In the genomic region with DNA sequence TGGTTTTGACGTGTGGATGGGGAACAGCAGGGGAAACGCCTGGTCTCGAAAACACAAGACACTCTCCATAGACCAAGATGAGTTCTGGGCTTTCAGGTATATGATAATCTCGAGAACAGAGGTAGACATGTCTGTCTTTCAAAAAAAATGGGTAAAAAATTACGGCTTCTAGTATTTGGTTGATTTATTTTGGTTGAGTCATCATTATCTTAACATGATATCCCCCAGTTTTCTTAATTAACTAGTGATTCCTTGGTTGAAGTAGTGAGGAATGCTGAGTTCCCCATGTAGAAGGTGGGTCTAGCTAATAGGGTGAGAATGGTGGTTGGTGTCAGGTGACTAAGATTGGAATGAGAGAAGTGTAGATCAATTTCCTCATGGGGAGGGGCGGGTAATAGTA, we compare ENCODE assay signal across 32 cellular contexts. TPM values are rescaled to one million over a fixed set of nuclear protein-coding genes. Genes with fewer than 3 reads are reported as not detected.
"Had no signal": no experiment of that assay in that cellular context is flagged by ENCODE, and none has a peak within 500 bp of the region (broad histone marks: within the 10 kb centered on the region; RNA-seq: fewer than 3 reads in every experiment).

No MANE protein-coding gene starts in this region.

- H3K9me3 ChIP-seq: adrenal gland, body of pancreas, breast epithelium, SJSA1, SK-N-SH had no signal

- H3K4me3 Mint-ChIP-seq: activated CD4-positive, alpha-beta memory T cell treated with anti-CD3 and anti-CD28 coated beads, Interleukin-2, amount 10 ng/mL, durations not matched to agents 7 days and 5 days; activated CD8-positive, alpha-beta memory T cell treated with anti-CD3 and anti-CD28 coated beads, Interleukin-2, amount 10 ng/mL, durations not matched to agents 7 days and 5 days; activated naive CD4-positive, alpha-beta T cell treated with anti-CD3 and anti-CD28 coated beads for 36 hours; T-helper 1 cell treated with Interleukin-12 subunit alpha and Interleukin-12 subunit beta and Interleukin-4 antibody, amounts not matched to agents 30 μg/mL and 1 μg/mL, for 36 hours; T-helper 2 cell treated with Interferon-gamma antibody and Interleukin-4, amounts not matched to agents 5 μg/mL and 100 μg/mL, for 36 hours had no signal

- H3K27me3 ChIP-seq: adrenal gland, body of pancreas, breast epithelium had no signal

- H3K4me2 ChIP-seq: SK-N-SH had no signal

- H3K9me3 Mint-ChIP-seq: activated CD4-positive, alpha-beta memory T cell treated with anti-CD3 and anti-CD28 coated beads, Interleukin-2, amount 10 ng/mL, durations not matched to agents 7 days and 5 days; activated naive CD4-positive, alpha-beta T cell treated with anti-CD3 and anti-CD28 coated beads for 36 hours; activated naive CD4-positive, alpha-beta T cell treated with anti-CD3 and anti-CD28 coated beads, Interleukin-2, amount 50 U/mL, for 72 hours; T-helper 1 cell treated with Interleukin-12 subunit alpha and Interleukin-12 subunit beta and Interleukin-4 antibody, amounts not matched to agents 30 μg/mL and 1 μg/mL, for 36 hours; T-helper 2 cell treated with Interferon-gamma antibody and Interleukin-4, amounts not matched to agents 5 μg/mL and 100 μg/mL, for 36 hours had no signal

- H3K4me1 ChIP-seq: adrenal gland, body of pancreas, breast epithelium, SJSA1 had no signal

- H3K27ac ChIP-seq: adrenal gland, body of pancreas, breast epithelium, SJSA1 had no signal

- H3K9ac ChIP-seq: SK-N-SH had no signal

- H3K27me3 Mint-ChIP-seq: activated CD8-positive, alpha-beta memory T cell treated with anti-CD3 and anti-CD28 coated beads, Interleukin-2, amount 10 ng/mL, durations not matched to agents 7 days and 5 days had no signal

- H3K27ac Mint-ChIP-seq: activated CD4-positive, alpha-beta memory T cell treated with anti-CD3 and anti-CD28 coated beads, Interleukin-2, amount 10 ng/mL, durations not matched to agents 7 days and 5 days; activated CD8-positive, alpha-beta memory T cell treated with anti-CD3 and anti-CD28 coated beads, Interleukin-2, amount 10 ng/mL, durations not matched to agents 7 days and 5 days; activated naive CD4-positive, alpha-beta T cell treated with anti-CD3 and anti-CD28 coated beads for 36 hours; activated naive CD4-positive, alpha-beta T cell treated with anti-CD3 and anti-CD28 coated beads, Interleukin-2, amount 50 U/mL, for 72 hours; T-helper 1 cell treated with Interleukin-12 subunit alpha and Interleukin-12 subunit beta and Interleukin-4 antibody, amounts not matched to agents 30 μg/mL and 1 μg/mL, for 36 hours; T-helper 2 cell treated with Interferon-gamma antibody and Interleukin-4, amounts not matched to agents 5 μg/mL and 100 μg/mL, for 36 hours had no signal

- H3K36me3 ChIP-seq: adrenal gland, breast epithelium, SJSA1 had no signal

- ATAC-seq: activated CD8-positive, alpha-beta memory T cell treated with anti-CD3 and anti-CD28 coated beads, Interleukin-2, amount 10 ng/mL, durations not matched to agents 7 days and 5 days; activated naive CD4-positive, alpha-beta T cell treated with anti-CD3 and anti-CD28 coated beads, Interleukin-2, amount 50 U/mL, for 72 hours; body of pancreas; Panc1 had no signal

- DNase-seq: activated CD4-positive, alpha-beta memory T cell treated with anti-CD3 and anti-CD28 coated beads, Interleukin-2, amount 10 ng/mL, durations not matched to agents 7 days and 5 days; activated CD4-positive, alpha-beta T cell treated with anti-CD3 and anti-CD28 coated beads for 1 hour; activated CD4-positive, alpha-beta T cell treated with anti-CD3 and anti-CD28 coated beads for 48 hours; activated CD4-positive, CD25-positive, alpha-beta regulatory T cell; activated CD8-positive, alpha-beta memory T cell treated with anti-CD3 and anti-CD28 coated beads for 24 hours; activated CD8-positive, alpha-beta memory T cell treated with anti-CD3 and anti-CD28 coated beads, Interleukin-2, amount 10 ng/mL, durations not matched to agents 7 days and 5 days; activated CD8-positive, alpha-beta memory T cell treated with anti-CD3 and anti-CD28 coated beads, Interleukin-2, amount 50 U/mL, for 48 hours; activated gamma-delta T cell treated with Interleukin-2 at 50 U/mL for 16 hours; activated naive CD4-positive, alpha-beta T cell treated with anti-CD3 and anti-CD28 coated beads for 36 hours; adrenal gland; body of pancreas; Karpas-422; NCI-H1105; NCI-H1417 treated with DMSO at 0.1 percent for 48 hours; NCI-H187 treated with DMSO at 0.1 percent for 48 hours; NCI-H2081; NCI-H2171 treated with DMSO at 0.1 percent for 48 hours; NCI-H2227 treated with DMSO at 0.1 percent for 48 hours; NCI-H446 treated with DMSO at 0.1 percent for 48 hours; NCI-H524 treated with DMSO at 0.1 percent for 48 hours; SHP77 treated with DMSO at 0.1 percent for 48 hours; SK-N-SH had no signal

- H3K36me3 Mint-ChIP-seq: activated CD8-positive, alpha-beta memory T cell treated with anti-CD3 and anti-CD28 coated beads, Interleukin-2, amount 10 ng/mL, durations not matched to agents 7 days and 5 days; activated naive CD4-positive, alpha-beta T cell treated with anti-CD3 and anti-CD28 coated beads, Interleukin-2, amount 50 U/mL, for 72 hours had no signal

- H3K4me3 ChIP-seq: adrenal gland, body of pancreas, breast epithelium, SJSA1 had no signal

RNA-seq across cellular contexts. Expression of a gene that starts 10.7 kb away (rescaled TPM):
- total RNA-seq: activated CD4-positive, alpha-beta memory T cell treated with anti-CD3 and anti-CD28 coated beads, Interleukin-2, amount 10 ng/mL, durations not matched to agents 7 days and 5 days; activated CD8-positive, alpha-beta memory T cell treated with anti-CD3 and anti-CD28 coated beads, Interleukin-2, amount 10 ng/mL, durations not matched to agents 7 days and 5 days; activated naive CD4-positive, alpha-beta T cell treated with anti-CD3 and anti-CD28 coated beads for 36 hours; activated naive CD4-positive, alpha-beta T cell treated with anti-CD3 and anti-CD28 coated beads, Interleukin-2, amount 50 U/mL, for 72 hours; adrenal gland; astrocyte; body of pancreas; breast epithelium; cardiac septum; MCF 10A; RPMI7951; SJSA1 had no signal
- polyA plus RNA-seq: adrenal gland, SK-N-SH had no signal

RNA-seq across cellular contexts. Expression of a gene that starts 38.4 kb away (rescaled TPM):
- total RNA-seq: astrocyte, RPMI7951, SJSA1 had no signal

RNA-seq across cellular contexts. Expression of a gene that starts 53.4 kb away (rescaled TPM):
- total RNA-seq: activated CD4-positive, alpha-beta memory T cell treated with anti-CD3 and anti-CD28 coated beads, Interleukin-2, amount 10 ng/mL, durations not matched to agents 7 days and 5 days; activated CD8-positive, alpha-beta memory T cell treated with anti-CD3 and anti-CD28 coated beads, Interleukin-2, amount 10 ng/mL, durations not matched to agents 7 days and 5 days; activated naive CD4-positive, alpha-beta T cell treated with anti-CD3 and anti-CD28 coated beads for 36 hours; activated naive CD4-positive, alpha-beta T cell treated with anti-CD3 and anti-CD28 coated beads, Interleukin-2, amount 50 U/mL, for 72 hours; astrocyte; body of pancreas; breast epithelium; cardiac septum; MCF 10A; RPMI7951; SJSA1 had no signal
- polyA plus RNA-seq: adrenal gland, SK-N-SH had no signal
